ENCODE assay signal across 8 cellular contexts in genomic region chr3:126704494-126705214, GRCh38. TPM values are rescaled to one million over a fixed set of nuclear protein-coding genes. Genes with fewer than 3 reads are reported as not detected.
DNase-seq lines count a peak whose midpoint lies in the region; ATAC-seq and TF ChIP-seq lines count a peak whose summit lies in the region.

No MANE protein-coding gene starts in this region.

- H3K4me3 ChIP-seq in ascending aorta (peak overlapping the region; percentile 59 to 89), subcutaneous abdominal adipose tissue (ENCODE audit: low read depth in 1 of 5, low read length in 5 of 5) (peak overlapping the region; percentile 62 to 87 (median 84))

- H3K4me1 ChIP-seq in ascending aorta: peaks cover 0 to 3% of the 10 kb centered on the region in 2 donors
- peaks cover 2 to 19% (median 17%) of the 10 kb centered on the region in 5 donors for H3K4me1 ChIP-seq in subcutaneous abdominal adipose tissue (ENCODE audit: control insufficient read depth in 5 of 5, insufficient read depth in 5 of 5, low read length in 5 of 5)

- DNase-seq in activated CD4-positive, alpha-beta T cell treated with anti-CD3 and anti-CD28 coated beads for 36 hours: no peak
- no peak for DNase-seq in activated CD4-positive, alpha-beta T cell treated with anti-CD3 and anti-CD28 coated beads for 1 hour
- DNase-seq in ascending aorta (ENCODE audit: low spot score in 2 of 2) (no peak), AG08396 (ENCODE audit: low spot score) (no peak), NCI-H128 (lab: John Stamatoyannopoulos, UW; ENCODE audit: unreplicated experiment) (no peak)

- H3K9me3 Mint-ChIP-seq in activated CD4-positive, alpha-beta T cell treated with anti-CD3 and anti-CD28 coated beads for 36 hours (ENCODE audit: low read depth): no peaks in the 10 kb centered on the region

- peak overlapping the region; percentile 92 for H3K4me3 Mint-ChIP-seq in activated CD4-positive, alpha-beta T cell treated with anti-CD3 and anti-CD28 coated beads for 36 hours

- peaks cover 8% of the 10 kb centered on the region for H3K27me3 Mint-ChIP-seq in activated CD4-positive, alpha-beta T cell treated with anti-CD3 and anti-CD28 coated beads for 36 hours

- peak; percentile 10 for ATAC-seq in activated CD4-positive, alpha-beta T cell treated with anti-CD3 and anti-CD28 coated beads for 36 hours
- peak; percentile 9 for ATAC-seq in HG03457 (IDR thresholded peaks at IDR 0.05; ENCODE audit: unreplicated experiment)

- intact Hi-C loops in activated CD4-positive, alpha-beta T cell treated with anti-CD3 and anti-CD28 coated beads for 36 hours (cut with DNase I, micrococcal nuclease): loop anchor here (1.0 to 10.0 kb wide), 12 partner anchors 49 to 1348 kb away; partner anchors contain the start of genes ABTB1 (in 1 of the 2), MCM2 (in 1 of the 2), PLXNA1 (in 1 of the 2) and SEC61A1 (in 1 of the 2)
- intact Hi-C loops in ascending aorta (cut with DNase I): loop anchor here (1.0 to 2.0 kb wide), 2 partner anchors 25 to 50 kb away; partner anchors contain the start of gene TXNRD3

- CTCF ChIA-PET in activated CD4-positive, alpha-beta T cell treated with anti-CD3 and anti-CD28 coated beads for 36 hours (lab: Charles Lee): interaction anchor here (1.3 to 1.7 kb wide), 2 partner anchors 10 to 26 kb away, joined by 5 to 7 read pairs; no protein-coding TSS in a partner anchor

- POLR2A ChIA-PET in activated CD4-positive, alpha-beta T cell treated with anti-CD3 and anti-CD28 coated beads for 36 hours (lab: Charles Lee): no interaction called here

- H3K9me3 ChIP-seq in ascending aorta (no peaks in the 10 kb centered on the region), subcutaneous abdominal adipose tissue (ENCODE audit: control insufficient read depth in 5 of 5, low read length in 5 of 5) (no peaks in the 10 kb centered on the region)

- H3K9ac ChIP-seq in subcutaneous abdominal adipose tissue (ENCODE audit: low read length in 5 of 5): peak overlapping the region; percentile 56 to 92 (median 74)

- peaks cover 23% of the 10 kb centered on the region for H3K4me1 Mint-ChIP-seq in activated CD4-positive, alpha-beta T cell treated with anti-CD3 and anti-CD28 coated beads for 36 hours

- H3K36me3 ChIP-seq in ascending aorta: no peaks in the 10 kb centered on the region
- H3K36me3 ChIP-seq in subcutaneous abdominal adipose tissue (ENCODE audit: control insufficient read depth in 5 of 5, insufficient read depth in 5 of 5, low read length in 5 of 5): no peaks in the 10 kb centered on the region

- H3K27me3 ChIP-seq in ascending aorta (no peaks in the 10 kb centered on the region), layer of hippocampus (ENCODE audit: control insufficient read depth, insufficient read depth, low read length) (no peaks in the 10 kb centered on the region), subcutaneous abdominal adipose tissue (ENCODE audit: control insufficient read depth in 5 of 5, insufficient read depth in 4 of 5, low read length in 5 of 5) (peaks cover 0 to 6% (median 0%) of the 10 kb centered on the region in 5 donors)

- H3K36me3 Mint-ChIP-seq in activated CD4-positive, alpha-beta T cell treated with anti-CD3 and anti-CD28 coated beads for 36 hours (ENCODE audit: low read depth): peaks cover 11% of the 10 kb centered on the region

- no peak overlapping the region for H3K27ac ChIP-seq in ascending aorta
- peak overlapping the region; percentile 15 for H3K27ac ChIP-seq in layer of hippocampus (ENCODE audit: low read depth, low read length)
- H3K27ac ChIP-seq in subcutaneous abdominal adipose tissue (ENCODE audit: low read depth, low read length): no peak overlapping the region

- no peak for TF ChIP-seq CTCF in ascending aorta (IDR thresholded peaks at IDR 0.05)

- peak overlapping the region; percentile 18 for H3K27ac Mint-ChIP-seq in activated CD4-positive, alpha-beta T cell treated with anti-CD3 and anti-CD28 coated beads for 36 hours

RNA-seq across cellular contexts. Expression of gene CHCHD6, which starts 0.6 kb away (rescaled TPM):
- 10 to 100 TPM; 17.1 to 17.7 TPM for total RNA-seq in activated CD4-positive, alpha-beta T cell treated with anti-CD3 and anti-CD28 coated beads for 36 hours
- 1.2 TPM for total RNA-seq in ascending aorta

RNA-seq across cellular contexts. Expression of gene TXNRD3, which starts 49.7 kb away (rescaled TPM):
- total RNA-seq in activated CD4-positive, alpha-beta T cell treated with anti-CD3 and anti-CD28 coated beads for 36 hours: 1 to 10 TPM; 2.5 to 3.5 TPM
- 18.9 TPM for total RNA-seq in ascending aorta
